10 cellular contexts compared by ENCODE assay signal in genomic region chr7:102064361-102065025, GRCh38.
DNase-seq lines count a peak whose midpoint lies in the region; ATAC-seq, FAIRE-seq and TF ChIP-seq lines count a peak whose summit lies in the region.
"Had no signal": no experiment of that assay in that cellular context is flagged by ENCODE, and none has a peak within 500 bp of the region (broad histone marks: within the 10 kb centered on the region; RNA-seq: fewer than 3 reads in every experiment).

No MANE protein-coding gene starts in this region.

- peaks cover 4 to 11% of the 10 kb centered on the region in 2 donors for H3K4me1 ChIP-seq in lung (ENCODE audit: control insufficient read depth in 2 of 2, insufficient read depth in 2 of 2, low read length in 2 of 2)

- peaks cover 0 to 3% of the 10 kb centered on the region in 2 donors for H3K36me3 ChIP-seq in lung (ENCODE audit: control insufficient read depth in 2 of 2, insufficient read depth in 2 of 2, low read length in 2 of 2)

- ATAC-seq in lung (ENCODE audit: insufficient read depth, low FRiP score) (peak; percentile 61), HG03095 (IDR thresholded peaks at IDR 0.05; ENCODE audit: unreplicated experiment) (no peak)

- no peaks in the 10 kb centered on the region for H3K27me3 Mint-ChIP-seq in MCF 10A (ENCODE audit: insufficient read depth, unreplicated experiment)

- H3K4me3 ChIP-seq in AG04450 (ENCODE audit: low read depth, low read length) = no peak overlapping the region
- no peak overlapping the region for H3K4me3 ChIP-seq in lung

- CTCF ChIA-PET in AG04450 (lab: Charles Lee) (no interaction called here), MCF 10A (lab: Yijun Ruan, JAX) (interaction anchor here (0.6 to 1.3 kb wide), 3 partner anchors 16 to 216 kb away, joined by 3 to 4 read pairs (median 3); no protein-coding TSS in a partner anchor)

- BruUV-seq in MCF 10A (replicated peaks; lab: Mats Ljungman, UMichigan) = no TSS peak

- TF ChIP-seq RAD21 in Ishikawa (IDR thresholded peaks at IDR 0.05; ENCODE audit: low read depth) = no peak

- no peak for FAIRE-seq in frontal cortex (lab: Jason Lieb, UNC)
- FAIRE-seq: D721Med had no signal

- intact Hi-C loops in MCF 10A (cut with micrococcal nuclease) = loop anchor here (1.0 kb wide), 1 partner anchor 181 kb away; no protein-coding TSS in a partner anchor

- H3K27me3 ChIP-seq in AG04450 (ENCODE audit: control insufficient read depth, insufficient read depth, low read length) (no peaks in the 10 kb centered on the region), lung (ENCODE audit: control insufficient read depth, insufficient read depth) (no peaks in the 10 kb centered on the region)

- TF ChIP-seq CTCF in AG04450 (IDR thresholded peaks at IDR 0.05; ENCODE audit: low read depth, low read length) (no peak), MCF 10A (IDR thresholded peaks at IDR 0.05; ENCODE audit: unreplicated experiment) (no peak), lung (IDR thresholded peaks at IDR 0.05; ENCODE audit: control extremely low read depth, extremely low read depth) (no peak)

- no peaks in the 10 kb centered on the region for H3K9me3 Mint-ChIP-seq in MCF 10A (ENCODE audit: unreplicated experiment)

- POLR2A ChIA-PET in AG04450 (lab: Yijun Ruan, JAX) = no interaction called here
- POLR2A ChIA-PET in MCF 10A (lab: Yijun Ruan, JAX) = interaction anchor here (0.7 to 2.7 kb wide), 10 partner anchors 9 to 215 kb away, joined by 3 to 17 read pairs (median 4); no protein-coding TSS in a partner anchor

- peaks cover 19% of the 10 kb centered on the region for H3K4me1 Mint-ChIP-seq in MCF 10A (ENCODE audit: insufficient read depth, unreplicated experiment)

- DNase-seq in AG04450 (ENCODE audit: low read depth, low spot score) = no peak
- DNase-seq in MCF 10A (ENCODE audit: unreplicated experiment) = peak; percentile 84
- DNase-seq in lung (ENCODE audit: low spot score) = peak; percentile 35
- no peak for DNase-seq in midbrain (lab: John Stamatoyannopoulos, UW)
- no peak for DNase-seq in NCI-H1105 (lab: John Stamatoyannopoulos, UW)
- DNase-seq in frontal cortex (ENCODE audit: low spot score in 2 of 2) = no peak
- DNase-seq: NCI-H510A had no signal

- H3K27ac ChIP-seq in AG04450 (ENCODE audit: low read depth, low read length) (peak overlapping the region; percentile 21), lung (ENCODE audit: low read depth in 1 of 2, low read length in 1 of 2) (peak overlapping the region; percentile 21 to 53)

- no peak for TF ChIP-seq EP300 in Ishikawa (IDR thresholded peaks at IDR 0.05; ENCODE audit: borderline replicate concordance)

- H3K4me3 Mint-ChIP-seq in MCF 10A (ENCODE audit: unreplicated experiment) = peak overlapping the region; percentile 55

- H3K9me3 ChIP-seq in AG04450 (ENCODE audit: control insufficient read depth, insufficient read depth, low read length) (no peaks in the 10 kb centered on the region), lung (ENCODE audit: control insufficient read depth in 2 of 2, insufficient read depth in 1 of 2, low read length in 1 of 2) (no peaks in the 10 kb centered on the region)

- WGBS in lung, 2 donors = 39 to 54% methylated on average over 12 of the region's 12 CpGs

- peak overlapping the region; percentile 92 for H3K27ac Mint-ChIP-seq in MCF 10A (ENCODE audit: low read depth, unreplicated experiment)

- no peaks in the 10 kb centered on the region for H3K36me3 Mint-ChIP-seq in MCF 10A (ENCODE audit: insufficient read depth, unreplicated experiment)

TF ChIP-seq in Ishikawa, 13 proteins besides CTCF, POLR2A, EP300 and RAD21:
- TF ChIP-seq NFIC (IDR thresholded peaks at IDR 0.05) = 0 out of 2 replicates have a peak, but pooled peaks have one; percentile 32
- TF ChIP-seq USF1 (IDR thresholded peaks at IDR 0.05) = no peak

Comparison
In these comparisons a context has a peak if more than half of its experiments do, and no peak if none do; other contexts are left out.
1. DNase-seq: peak in MCF 10A (single experiment) and lung (single experiment); none in AG04450 (single experiment), midbrain (single experiment), NCI-H1105 (single experiment) and frontal cortex (0 of 2).